21 cellular contexts compared by ENCODE assay signal in the genomic region with DNA sequence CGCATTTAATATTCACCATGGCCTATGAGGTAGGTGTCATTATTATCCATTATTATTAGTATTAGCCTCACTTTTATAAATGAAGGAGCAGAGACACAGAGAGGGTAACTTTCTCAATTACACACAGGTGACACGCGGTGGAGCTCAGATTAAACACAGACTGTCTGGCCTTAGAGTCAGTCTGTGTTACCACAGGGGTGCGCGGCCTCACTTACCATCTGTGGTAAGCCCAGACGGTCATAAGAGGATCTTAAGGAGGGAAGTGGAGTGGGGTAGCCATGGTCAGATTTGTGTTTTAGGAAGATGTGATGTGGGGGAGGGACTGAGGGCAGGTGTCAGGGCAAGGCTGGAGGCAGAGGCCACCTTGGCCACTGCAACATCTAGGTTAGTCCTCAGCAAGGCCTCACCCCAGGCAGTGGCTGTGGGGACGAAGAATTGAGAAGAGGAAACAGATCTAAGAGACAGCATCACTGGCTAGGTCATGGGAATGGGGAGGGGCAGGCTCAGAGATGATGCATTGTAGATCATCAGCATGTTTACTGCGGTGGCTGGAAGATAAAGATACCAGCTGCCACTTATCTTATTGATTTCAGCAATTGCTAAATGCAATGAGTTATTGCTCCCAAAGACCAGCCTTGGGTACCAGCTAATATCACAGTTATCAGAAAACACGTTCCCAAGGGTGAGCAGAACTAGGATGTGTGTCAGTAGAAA.
DNase-seq lines count a peak whose midpoint lies in the region; ATAC-seq and TF ChIP-seq lines count a peak whose summit lies in the region.
"Had no signal": no experiment of that assay in that cellular context is flagged by ENCODE, and none has a peak within 500 bp of the region (broad histone marks: within the 10 kb centered on the region; RNA-seq: fewer than 3 reads in every experiment).

No MANE protein-coding gene starts in this region.

- H2AFZ ChIP-seq in IMR-90 (replicated peaks; ENCODE audit: low read length, poor library complexity), result peak overlapping the region; percentile 5

- no peak overlapping the region for H2BK5ac ChIP-seq in IMR-90 (ENCODE audit: low read depth, low read length, poor library complexity, severe bottlenecking)

- no peak overlapping the region for H3K56ac ChIP-seq in IMR-90 (ENCODE audit: extremely low read depth, insufficient read depth, low read length)

- in situ Hi-C loops in IMR-90 (cut with MboI; ENCODE audit: low sequenced_read_pairs), result loop anchor here (25.0 kb wide), 1 partner anchor 1308 kb away; no protein-coding TSS in a partner anchor

- no peak overlapping the region for H3K9ac ChIP-seq in IMR-90 (ENCODE audit: low read depth, low read length)

- dilution Hi-C loops in IMR-90 (cut with HindIII; ENCODE audit: low sequenced_read_pairs, unreplicated experiment), result no loop called here

- no peaks in the 10 kb centered on the region for H3K36me3 ChIP-seq in IMR-90 (ENCODE audit: control insufficient read depth, insufficient read depth, low read length)
- H3K36me3 ChIP-seq: SJSA1 had no signal

- no peak for ATAC-seq in IMR-90 (ENCODE audit: low read depth)
- ATAC-seq in sciatic nerve, result no peak
- no peak for ATAC-seq in HG02870 (IDR thresholded peaks at IDR 0.05; ENCODE audit: unreplicated experiment)

- H3K4me1 ChIP-seq in IMR-90 (ENCODE audit: control insufficient read depth, insufficient read depth, low read length), result no peaks in the 10 kb centered on the region

- no peak overlapping the region for H3K18ac ChIP-seq in IMR-90 (ENCODE audit: low read depth, low read length)

- no peak overlapping the region for H3K4me3 ChIP-seq in IMR-90 (ENCODE audit: insufficient read depth, low read depth, low read length)
- H3K4me3 ChIP-seq: SJSA1 had no signal

- BruUV-seq in IMR-90 (replicated peaks; lab: Mats Ljungman, UMichigan), result no TSS peak

- POLR2A ChIA-PET in IMR-90 (lab: Charles Lee; ENCODE audit: unreplicated experiment), result no interaction called here

- no peak overlapping the region for H3K23ac ChIP-seq in IMR-90 (ENCODE audit: low read depth, low read length)

- H2AK9ac ChIP-seq in IMR-90 (replicated peaks; ENCODE audit: low read depth, low read length, poor library complexity), result no peak overlapping the region

- no peak for DNase-seq in IMR-90
- peak; percentile 18 for DNase-seq in NCI-H524 treated with DMSO at 0.1 percent for 48 hours (lab: John Stamatoyannopoulos, UW)
- DNase-seq in ecto neural progenitor cell (ENCODE audit: low spot score), result peak; percentile 17
- peak; percentile 15 for DNase-seq in sciatic nerve (ENCODE audit: low spot score)
- no peak for DNase-seq in activated effector memory CD4-positive, alpha-beta T cell treated with anti-CD3 and anti-CD28 coated beads, Interleukin-2, amount 50 U/mL, for 16 hours
- no peak for DNase-seq in inferior parietal cortex (ENCODE audit: extremely low spot score)
- DNase-seq in NCI-H187 (lab: John Stamatoyannopoulos, UW), result no peak
- DNase-seq: CD4-positive, CD25-positive, alpha-beta regulatory T cell; EL; GF-D8; H9; HFFc6; KBM-7; MM.1S; NCI-H1092; NCI-H1436 treated with DMSO at 0.1 percent for 48 hours; NCI-H2029; NCI-H226; NCI-H510A treated with DMSO at 0.1 percent for 48 hours had no signal

- CTCF ChIA-PET in IMR-90 (lab: Yijun Ruan, JAX), result no interaction called here

- no peak for TF ChIP-seq RAD21 in IMR-90 (IDR thresholded peaks at IDR 0.05; ENCODE audit: low read length)

- no peak overlapping the region for H2BK15ac ChIP-seq in IMR-90 (ENCODE audit: low read depth, low read length)

- 60% methylated on average over 3 of the region's 9 CpGs; no CpG with 5 or more reads in 1 of the 2 experiments for WGBS in IMR-90 (ENCODE audit: extremely low coverage in 2 of 2, insufficient read length in 1 of 2), 2 experiments

- H3K9me3 ChIP-seq in IMR-90 (ENCODE audit: control insufficient read depth, insufficient read depth, low read length), result no peaks in the 10 kb centered on the region
- H3K9me3 ChIP-seq: SJSA1 had no signal

- peaks cover 2% of the 10 kb centered on the region; the same call in 1 of the 2 replicates for H3K27me3 ChIP-seq in IMR-90 (ENCODE audit: control insufficient read depth, insufficient read depth, low read length)
- H3K27me3 ChIP-seq: SJSA1 had no signal

- no peak overlapping the region for H2BK20ac ChIP-seq in IMR-90 (ENCODE audit: low read depth, low read length)

- no peaks in the 10 kb centered on the region for H3K79me1 ChIP-seq in IMR-90 (ENCODE audit: low read depth in 1 of 2, low read length in 2 of 2)

- H4K8ac ChIP-seq in IMR-90 (ENCODE audit: low read depth in 2 of 2, low read length in 2 of 2), result no peak overlapping the region

- no peak overlapping the region for H3K4me2 ChIP-seq in IMR-90 (ENCODE audit: low read depth, low read length)

- intact Hi-C loops in IMR-90 (cut with micrococcal nuclease), result no loop called here
- intact Hi-C loops in sciatic nerve (cut with DNase I), result no loop called here

- no peak overlapping the region for H4K91ac ChIP-seq in IMR-90 (ENCODE audit: insufficient read depth, low read depth, low read length)

- no peak overlapping the region for H3K14ac ChIP-seq in IMR-90 (replicated peaks; ENCODE audit: low read depth, low read length)

- no peak overlapping the region for H4K5ac ChIP-seq in IMR-90 (ENCODE audit: low read depth, low read length)

- no peak overlapping the region for H3K27ac ChIP-seq in IMR-90 (ENCODE audit: insufficient read depth, low read length)
- H3K27ac ChIP-seq: SJSA1 had no signal

- no peak overlapping the region for H3K4ac ChIP-seq in IMR-90 (ENCODE audit: low read depth, low read length)

- H2BK120ac ChIP-seq in IMR-90 (ENCODE audit: low read depth, low read length), result no peak overlapping the region

- TF ChIP-seq CTCF in IMR-90 (conservative IDR thresholded peaks at IDR 0.05; ENCODE audit: low read depth, low read length), result no peak

- H2AK5ac ChIP-seq in IMR-90 (ENCODE audit: low read depth, low read length), result 0 out of 2 replicates have a peak overlapping the region, but pooled peaks have one; percentile 40

- no peaks in the 10 kb centered on the region for H4K20me1 ChIP-seq in IMR-90 (ENCODE audit: insufficient read depth, low read length)

- TF ChIP-seq POLR2A in IMR-90 (IDR thresholded peaks at IDR 0.05; ENCODE audit: low read depth, low read length), result no peak

- no peaks in the 10 kb centered on the region for H3K9me1 ChIP-seq in IMR-90 (ENCODE audit: insufficient read depth, low read length)

TF ChIP-seq in IMR-90, 13 proteins besides CTCF, POLR2A, EP300 and RAD21:
- TF ChIP-seq, protein P1, sequence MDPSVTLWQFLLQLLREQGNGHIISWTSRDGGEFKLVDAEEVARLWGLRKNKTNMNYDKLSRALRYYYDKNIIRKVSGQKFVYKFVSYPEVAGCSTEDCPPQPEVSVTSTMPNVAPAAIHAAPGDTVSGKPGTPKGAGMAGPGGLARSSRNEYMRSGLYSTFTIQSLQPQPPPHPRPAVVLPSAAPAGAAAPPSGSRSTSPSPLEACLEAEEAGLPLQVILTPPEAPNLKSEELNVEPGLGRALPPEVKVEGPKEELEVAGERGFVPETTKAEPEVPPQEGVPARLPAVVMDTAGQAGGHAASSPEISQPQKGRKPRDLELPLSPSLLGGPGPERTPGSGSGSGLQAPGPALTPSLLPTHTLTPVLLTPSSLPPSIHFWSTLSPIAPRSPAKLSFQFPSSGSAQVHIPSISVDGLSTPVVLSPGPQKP (IDR thresholded peaks at IDR 0.05; ENCODE audit: borderline replicate concordance, low read depth, low read length), result no peak
- TF ChIP-seq MAZ (IDR thresholded peaks at IDR 0.05; ENCODE audit: borderline replicate concordance, low read depth, low read length) (no peak), MAFK (IDR thresholded peaks at IDR 0.05; ENCODE audit: low read depth, low read length) (no peak), FOS (IDR thresholded peaks at IDR 0.05; ENCODE audit: low read depth, low read length) (no peak), SMC3 (IDR thresholded peaks at IDR 0.05; ENCODE audit: low read depth, low read length) (no peak), CHD1 (IDR thresholded peaks at IDR 0.05; ENCODE audit: low read depth, low read length) (no peak), NFE2L2 (IDR thresholded peaks at IDR 0.05; ENCODE audit: low read depth, low read length) (no peak), RCOR1 (IDR thresholded peaks at IDR 0.05; ENCODE audit: insufficient replicate concordance, low read length) (no peak), BHLHE40 (IDR thresholded peaks at IDR 0.05; ENCODE audit: low read depth, low read length) (no peak), RFX5 (IDR thresholded peaks at IDR 0.05; ENCODE audit: low read depth, low read length) (no peak), MXI1 (IDR thresholded peaks at IDR 0.05; ENCODE audit: borderline replicate concordance, low read depth, low read length) (no peak), CEBPB (IDR thresholded peaks at IDR 0.05; ENCODE audit: low read depth, low read length) (no peak)
- TF ChIP-seq, protein P2, sequence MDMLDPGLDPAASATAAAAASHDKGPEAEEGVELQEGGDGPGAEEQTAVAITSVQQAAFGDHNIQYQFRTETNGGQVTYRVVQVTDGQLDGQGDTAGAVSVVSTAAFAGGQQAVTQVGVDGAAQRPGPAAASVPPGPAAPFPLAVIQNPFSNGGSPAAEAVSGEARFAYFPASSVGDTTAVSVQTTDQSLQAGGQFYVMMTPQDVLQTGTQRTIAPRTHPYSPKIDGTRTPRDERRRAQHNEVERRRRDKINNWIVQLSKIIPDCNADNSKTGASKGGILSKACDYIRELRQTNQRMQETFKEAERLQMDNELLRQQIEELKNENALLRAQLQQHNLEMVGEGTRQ (IDR thresholded peaks at IDR 0.05; ENCODE audit: low read depth, low read length), result no peak

Comparison
In these comparisons a context has a peak if more than half of its experiments do, and no peak if none do; other contexts are left out.
1. DNase-seq: peak in NCI-H524 treated with DMSO at 0.1 percent for 48 hours (single experiment), ecto neural progenitor cell (single experiment) and sciatic nerve (single experiment); none in IMR-90 (single experiment), activated effector memory CD4-positive, alpha-beta T cell treated with anti-CD3 and anti-CD28 coated beads, Interleukin-2, amount 50 U/mL, for 16 hours (single experiment), inferior parietal cortex (single experiment) and NCI-H187 (0 of 2).